In genomic region chr9:8539681-8540197, GRCh38 we compare ENCODE assay signal across 22 cellular contexts.
DNase-seq lines count a peak whose midpoint lies in the region; ATAC-seq and TF ChIP-seq lines count a peak whose summit lies in the region.
"Had no signal": no experiment of that assay in that cellular context is flagged by ENCODE, and none has a peak within 500 bp of the region (broad histone marks: within the 10 kb centered on the region; RNA-seq: fewer than 3 reads in every experiment).

No MANE protein-coding gene starts in this region.

- DNase-seq in globus pallidus (ENCODE audit: low spot score) (peak; percentile 57), pons (ENCODE audit: low spot score) (peak; percentile 82), SJCRH30 (no peak), GM13977 (ENCODE audit: low spot score) (no peak)
- DNase-seq in stimulated activated CD4-positive, alpha-beta T cell treated with anti-CD3 and anti-CD28 coated beads, Interleukin-2, amount 100 ng/mL, for 24 hours = no peak
- DNase-seq: Caco-2; CD4-positive, CD25-positive, alpha-beta regulatory T cell; CD8-positive, alpha-beta T cell; DMS 273 treated with DMSO at 0.1 percent for 48 hours; DMS79; EL; GDM1; H9; HFFc6 had no signal

- H3K36me3 ChIP-seq in HEK293 (ENCODE audit: control insufficient read depth in 2 of 2, insufficient read depth in 1 of 2, low read length in 2 of 2) (no peaks in the 10 kb centered on the region), SJCRH30 (no peaks in the 10 kb centered on the region; the same call in 1 of the 2 replicates)
- H3K36me3 ChIP-seq: BLaER1 had no signal

- POLR2A ChIA-PET in HEK293 (lab: Yijun Ruan, JAX) = no interaction called here

- H3K4me3 ChIP-seq in HEK293 (ENCODE audit: low read depth, low read length) (no peak overlapping the region), SJCRH30 (no peak overlapping the region)
- H3K4me3 ChIP-seq: BLaER1, GM12878, GM23338 had no signal

- CTCF ChIA-PET in HEK293 (lab: Yijun Ruan, JAX) = no interaction called here

- H3K27ac ChIP-seq in HEK293 (ENCODE audit: extremely low read depth, low read depth, low read length) (no peak overlapping the region), temporal lobe (ENCODE audit: low read depth, low read length) (peak overlapping the region; percentile 51), SJCRH30 (no peak overlapping the region)
- H3K27ac ChIP-seq: BLaER1, C4-2B had no signal

- H3K27me3 ChIP-seq in SJCRH30 = no peaks in the 10 kb centered on the region
- H3K27me3 ChIP-seq: BLaER1 had no signal

- ATAC-seq in esophagus mucosa = no peak
- ATAC-seq: CD8-positive, alpha-beta T cell; GM12878; GM23338; HCT116 had no signal

- in situ Hi-C loops in GM13977 (cut with MboI; ENCODE audit: low pct_unique_long_range_greater_than_20kb, low sequenced_read_pairs, unreplicated experiment) = no loop called here

- TF ChIP-seq CTCF in HEK293 (tag by site-specific recombination; IDR thresholded peaks at IDR 0.05) = no peak
- TF ChIP-seq CTCF in GM13977 (IDR thresholded peaks at IDR 0.05; ENCODE audit: extremely low read depth, insufficient read depth, missing control alignments) = no peak

- no peaks in the 10 kb centered on the region for H3K4me1 ChIP-seq in HEK293 (ENCODE audit: control insufficient read depth, insufficient read depth, low read length)
- H3K4me1 ChIP-seq in SJCRH30 = no peaks in the 10 kb centered on the region
- H3K4me1 ChIP-seq: BLaER1, Caco-2 had no signal

- H3K9me3 ChIP-seq in HEK293 (ENCODE audit: control insufficient read depth, insufficient read depth, low read depth, low read length) = no peaks in the 10 kb centered on the region
- no peaks in the 10 kb centered on the region; the same call in 1 of the 2 replicates for H3K9me3 ChIP-seq in SJCRH30 (replicated peaks)
- H3K9me3 ChIP-seq: BLaER1, Caco-2 had no signal

TF ChIP-seq in HEK293, 187 proteins besides CTCF, POLR2A, EP300 and RAD21:
- peak; percentile 69; the same call in 1 of the 2 replicates for TF ChIP-seq ZNF677 (tag by site-specific recombination; IDR thresholded peaks at IDR 0.05)
- no peak for TF ChIP-seq RBAK (tag by site-specific recombination; IDR thresholded peaks at IDR 0.05)

Comparison
In these comparisons a context has a peak if more than half of its experiments do, and no peak if none do; other contexts are left out.
1. DNase-seq: peak in globus pallidus (single experiment) and pons (single experiment); none in SJCRH30 (0 of 2), stimulated activated CD4-positive, alpha-beta T cell treated with anti-CD3 and anti-CD28 coated beads, Interleukin-2, amount 100 ng/mL, for 24 hours (0 of 2) and GM13977 (single experiment).